Comparison of ENCODE assay signal across 10 cellular contexts in genomic region chr1:17831619-17832018, GRCh38.
DNase-seq lines count a peak whose midpoint lies in the region; ATAC-seq and TF ChIP-seq lines count a peak whose summit lies in the region.
"Had no signal": no experiment of that assay in that cellular context is flagged by ENCODE, and none has a peak within 500 bp of the region (broad histone marks: within the 10 kb centered on the region; RNA-seq: fewer than 3 reads in every experiment).

No MANE protein-coding gene starts in this region.

- H3K27me3 ChIP-seq in foreskin keratinocyte (no peaks in the 10 kb centered on the region), gastroesophageal sphincter (peaks cover 77% of the 10 kb centered on the region)

- ATAC-seq in SK-N-SH treated with all-trans-retinoic acid at 6 μM for 48 hours, result peak; percentile 51; the same call in 1 of the 3 replicates
- peak; percentile 37 for ATAC-seq in foreskin keratinocyte
- no peak for ATAC-seq in HG03457 (IDR thresholded peaks at IDR 0.05; ENCODE audit: unreplicated experiment)
- ATAC-seq in gastroesophageal sphincter, result no peak
- ATAC-seq in HG02840 (IDR thresholded peaks at IDR 0.05; ENCODE audit: low FRiP score, unreplicated experiment), result no peak
- ATAC-seq in GM21786 (IDR thresholded peaks at IDR 0.05; ENCODE audit: unreplicated experiment), result no peak

- 15 to 20% methylated on average over 4 of the region's 7 CpGs for WGBS in gastroesophageal sphincter (ENCODE audit: low coverage in 1 of 2), 2 donors

- H3K4me3 ChIP-seq in gastroesophageal sphincter, result no peak overlapping the region

- no peaks in the 10 kb centered on the region for H3K4me1 ChIP-seq in foreskin keratinocyte
- no peaks in the 10 kb centered on the region for H3K4me1 ChIP-seq in gastroesophageal sphincter

- no peaks in the 10 kb centered on the region for H3K9me3 ChIP-seq in gastroesophageal sphincter

- H3K27ac ChIP-seq in foreskin keratinocyte (no peak overlapping the region), gastroesophageal sphincter (no peak overlapping the region)

- H3K36me3 ChIP-seq in gastroesophageal sphincter, result no peaks in the 10 kb centered on the region

- TF ChIP-seq CTCF in foreskin keratinocyte (conservative IDR thresholded peaks at IDR 0.05), result no peak
- no peak for TF ChIP-seq CTCF in gastroesophageal sphincter (IDR thresholded peaks at IDR 0.05)

- peak; percentile 32 for DNase-seq in A172 (ENCODE audit: low spot score)
- peak; percentile 20 for DNase-seq in H4 (ENCODE audit: low spot score)
- peak; percentile 8 to 21 for DNase-seq in foreskin keratinocyte
- DNase-seq: aorta, DMS79 treated with DMSO at 0.1 percent for 48 hours had no signal

- no peak for TF ChIP-seq POLR2A in gastroesophageal sphincter (IDR thresholded peaks at IDR 0.05)

- TF ChIP-seq EP300 in gastroesophageal sphincter (IDR thresholded peaks at IDR 0.05), result no peak

TF ChIP-seq in SK-N-SH treated with all-trans-retinoic acid at 6 μM for 48 hours, 23 proteins besides CTCF, POLR2A, EP300 and RAD21:
- TF ChIP-seq RARB (CRISPR knock-in tag; IDR thresholded peaks at IDR 0.05) (no peak), ZNF70 (CRISPR knock-in tag; IDR thresholded peaks at IDR 0.05) (peak; percentile 67; the same call in 1 of the 2 replicates), SNAI2 (CRISPR knock-in tag; IDR thresholded peaks at IDR 0.05) (peak; percentile 69; the same call in 1 of the 2 replicates), TSHZ2 (CRISPR knock-in tag; IDR thresholded peaks at IDR 0.05) (0 out of 2 replicates have a peak, but pooled peaks have one; percentile 15)
- TF ChIP-seq, protein P1, sequence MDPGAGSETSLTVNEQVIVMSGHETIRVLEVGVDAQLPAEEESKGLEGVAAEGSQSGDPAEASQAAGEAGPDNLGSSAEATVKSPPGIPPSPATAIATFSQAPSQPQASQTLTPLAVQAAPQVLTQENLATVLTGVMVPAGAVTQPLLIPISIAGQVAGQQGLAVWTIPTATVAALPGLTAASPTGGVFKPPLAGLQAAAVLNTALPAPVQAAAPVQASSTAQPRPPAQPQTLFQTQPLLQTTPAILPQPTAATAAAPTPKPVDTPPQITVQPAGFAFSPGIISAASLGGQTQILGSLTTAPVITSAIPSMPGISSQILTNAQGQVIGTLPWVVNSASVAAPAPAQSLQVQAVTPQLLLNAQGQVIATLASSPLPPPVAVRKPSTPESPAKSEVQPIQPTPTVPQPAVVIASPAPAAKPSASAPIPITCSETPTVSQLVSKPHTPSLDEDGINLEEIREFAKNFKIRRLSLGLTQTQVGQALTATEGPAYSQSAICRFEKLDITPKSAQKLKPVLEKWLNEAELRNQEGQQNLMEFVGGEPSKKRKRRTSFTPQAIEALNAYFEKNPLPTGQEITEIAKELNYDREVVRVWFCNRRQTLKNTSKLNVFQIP (CRISPR knock-in tag; IDR thresholded peaks at IDR 0.05; ENCODE audit: borderline replicate concordance, low read depth), result no peak
TF ChIP-seq in SK-N-SH treated with all-trans-retinoic acid at 6 μM for 48 hours: peak in this region for 3.

Comparison
In these comparisons a context has a peak if more than half of its experiments do, and no peak if none do; other contexts are left out.
1. ATAC-seq: peak in SK-N-SH treated with all-trans-retinoic acid at 6 μM for 48 hours (single experiment) and foreskin keratinocyte (single experiment); none in HG03457 (single experiment), gastroesophageal sphincter (single experiment), HG02840 (single experiment) and GM21786 (single experiment).
2. Peak in every context shown above with its lines, with median percentiles within 50 percentile points of each other: DNase-seq.